ENCODE assay signal across 25 cellular contexts in genomic region chr10:31630866-31631567, GRCh38.
DNase-seq lines count a peak whose midpoint lies in the region; ATAC-seq, FAIRE-seq and TF ChIP-seq lines count a peak whose summit lies in the region.
"Had no signal": no experiment of that assay in that cellular context is flagged by ENCODE, and none has a peak within 500 bp of the region (broad histone marks: within the 10 kb centered on the region; RNA-seq: fewer than 3 reads in every experiment).

No MANE protein-coding gene starts in this region.

- CTCF ChIA-PET in GM12878 (lab: Yijun Ruan, JAX) = no interaction called here

- intact Hi-C loops in GM12878 (cut with micrococcal nuclease; ENCODE audit: unreplicated experiment) (no loop called here), right cardiac atrium (cut with DNase I) (no loop called here)

- SMC1A ChIA-PET in GM12878 (lab: Charles Lee; ENCODE audit: uncharacterized antibody, unreplicated experiment) = no interaction called here

- H3K9me3 Mint-ChIP-seq in activated naive CD8-positive, alpha-beta T cell treated with anti-CD3 and anti-CD28 coated beads, Interleukin-2, amount 50 U/mL, for 24 hours = peaks cover 12% of the 10 kb centered on the region
- peaks cover 7% of the 10 kb centered on the region for H3K9me3 Mint-ChIP-seq in activated naive CD8-positive, alpha-beta T cell treated with anti-CD3 and anti-CD28 coated beads for 36 hours

- no TSS peak for BruUV-seq in GM12878 (replicated peaks; lab: Mats Ljungman, UMichigan)

- H3K27me3 ChIP-seq in GM12878 (replicated peaks in 1 of 2; ENCODE audit: control insufficient read depth in 2 of 2, insufficient read depth in 2 of 2, low read length in 1 of 2) = no peaks in the 10 kb centered on the region
- no peaks in the 10 kb centered on the region for H3K27me3 ChIP-seq in right cardiac atrium (ENCODE audit: control insufficient read depth, insufficient read depth)
- H3K27me3 ChIP-seq in stomach smooth muscle (ENCODE audit: control insufficient read depth in 1 of 2, insufficient read depth in 2 of 2, low read length in 2 of 2) = no peaks in the 10 kb centered on the region
- H3K27me3 ChIP-seq: breast epithelium, dorsolateral prefrontal cortex, neutrophil, SJSA1 had no signal

- no peak overlapping the region for H3K27ac Mint-ChIP-seq in activated naive CD8-positive, alpha-beta T cell treated with anti-CD3 and anti-CD28 coated beads, Interleukin-2, amount 50 U/mL, for 24 hours
- H3K27ac Mint-ChIP-seq in activated naive CD8-positive, alpha-beta T cell treated with anti-CD3 and anti-CD28 coated beads for 36 hours = no peak overlapping the region
- H3K27ac Mint-ChIP-seq: activated B cell treated with CpG ODN at 0.5 μM for 24 hours; activated naive CD8-positive, alpha-beta T cell treated with anti-CD3 and anti-CD28 coated beads, Interleukin-2, amount 10 ng/mL, durations not matched to agents 7 days and 5 days; activated T-helper 1 cell treated with anti-CD3 and anti-CD28 coated beads, Interleukin-12 subunit alpha, Interleukin-12 subunit beta, Interleukin-2, Interleukin-4 antibody, amounts not matched to agents 30 ng/mL and 10 ng/mL and 1 ng/mL, durations not matched to agents 14 hours and 24 hours and 36 hours; B cell had no signal

- no peak for FAIRE-seq in GM12878 (lab: Jason Lieb, UNC)
- FAIRE-seq: H54, urothelium cell line had no signal

- peak; percentile 54 for ATAC-seq in activated naive CD8-positive, alpha-beta T cell treated with anti-CD3 and anti-CD28 coated beads, Interleukin-2, amount 50 U/mL, for 24 hours
- ATAC-seq in GM12878 (peak; percentile 93), right cardiac atrium (peak; percentile 71 to 84), esophagus mucosa (no peak)
- ATAC-seq: PC-3 had no signal

- whole genome bisulfite sequencing in GM12878 (ENCODE audit: insufficient coverage, insufficient replicate concordance, low lambda C conversion rate, missing lambda C conversion rate) = 18% methylated on average over 4 of the region's 4 CpGs
- WGBS in right cardiac atrium = 46% methylated on average over 4 of the region's 4 CpGs

- no peak for DNase-seq in activated naive CD8-positive, alpha-beta T cell treated with anti-CD3 and anti-CD28 coated beads, Interleukin-2, amount 50 U/mL, for 24 hours
- DNase-seq in activated naive CD8-positive, alpha-beta T cell treated with anti-CD3 and anti-CD28 coated beads for 36 hours = no peak
- DNase-seq in GM12878 (ENCODE audit: low read depth, low spot score) (peak; percentile 50), right cardiac atrium (peak in 2 of 3 donors; percentile 48 to 57)
- no peak for DNase-seq in stimulated activated CD4-positive, alpha-beta T cell treated with anti-CD3 and anti-CD28 coated beads, Interleukin-12 subunit alpha, Interleukin-12 subunit beta, amount 100 ng/mL, for 4 hours
- no peak for DNase-seq in stimulated activated CD4-positive, alpha-beta T cell treated with anti-CD3 and anti-CD28 coated beads, Interleukin-2, amount 100 ng/mL, for 24 hours
- DNase-seq: 8988T; activated B cell treated with CpG ODN at 0.5 μM for 24 hours; activated naive CD8-positive, alpha-beta T cell treated with anti-CD3 and anti-CD28 coated beads, Interleukin-2, amount 10 ng/mL, durations not matched to agents 7 days and 5 days; dorsolateral prefrontal cortex; NCI-H1417 treated with DMSO at 0.1 percent for 48 hours; NCI-H2171; NCI-H774; PC-3; stimulated activated CD4-positive, alpha-beta T cell treated with anti-CD3 and anti-CD28 coated beads, Interleukin-4, amount 100 ng/mL, for 24 hours; T-helper 2 cell had no signal

- RAD21 ChIA-PET in GM12878 (lab: Charles Lee; ENCODE audit: unreplicated experiment) = no interaction called here

- H3K4me1 Mint-ChIP-seq in activated naive CD8-positive, alpha-beta T cell treated with anti-CD3 and anti-CD28 coated beads, Interleukin-2, amount 50 U/mL, for 24 hours = no peaks in the 10 kb centered on the region
- H3K4me1 Mint-ChIP-seq in activated naive CD8-positive, alpha-beta T cell treated with anti-CD3 and anti-CD28 coated beads for 36 hours = no peaks in the 10 kb centered on the region
- H3K4me1 Mint-ChIP-seq: activated B cell treated with CpG ODN at 0.5 μM for 24 hours; activated naive CD8-positive, alpha-beta T cell treated with anti-CD3 and anti-CD28 coated beads, Interleukin-2, amount 10 ng/mL, durations not matched to agents 7 days and 5 days; B cell had no signal

- H4K20me1 ChIP-seq in GM12878 (ENCODE audit: control insufficient read depth, insufficient read depth) = no peaks in the 10 kb centered on the region

- peak overlapping the region; percentile 30 for H2AFZ ChIP-seq in GM12878 (ENCODE audit: control insufficient read depth, low read depth, low read length)

- H3K27ac ChIP-seq in GM12878 (ENCODE audit: control insufficient read depth, insufficient read depth) (peak overlapping the region; percentile 45), right cardiac atrium (ENCODE audit: low read length) (peak overlapping the region; percentile 87), stomach smooth muscle (ENCODE audit: low read length) (peak overlapping the region; percentile 13)
- H3K27ac ChIP-seq: breast epithelium, dorsolateral prefrontal cortex, neutrophil, SJSA1 had no signal

- H3K4me1 ChIP-seq in GM12878 (ENCODE audit: control insufficient read depth, insufficient read depth, low read length) (no peaks in the 10 kb centered on the region; the same call in 1 of the 2 replicates), right cardiac atrium (ENCODE audit: control insufficient read depth, insufficient read depth, low read length) (peaks cover 3% of the 10 kb centered on the region), stomach smooth muscle (ENCODE audit: control insufficient read depth, insufficient read depth, low read length) (peaks cover 8% of the 10 kb centered on the region)
- H3K4me1 ChIP-seq: breast epithelium, SJSA1 had no signal

- peaks cover 5% of the 10 kb centered on the region for H3K36me3 Mint-ChIP-seq in activated naive CD8-positive, alpha-beta T cell treated with anti-CD3 and anti-CD28 coated beads, Interleukin-2, amount 50 U/mL, for 24 hours (ENCODE audit: low read depth)
- H3K36me3 Mint-ChIP-seq in activated naive CD8-positive, alpha-beta T cell treated with anti-CD3 and anti-CD28 coated beads for 36 hours = peaks cover 6% of the 10 kb centered on the region
- H3K36me3 Mint-ChIP-seq: activated naive CD8-positive, alpha-beta T cell treated with anti-CD3 and anti-CD28 coated beads, Interleukin-2, amount 10 ng/mL, durations not matched to agents 7 days and 5 days had no signal

- POLR2A ChIA-PET in GM12878 (lab: Charles Lee) = no interaction called here

- no peak for TF ChIP-seq RAD21 in GM12878 (IDR thresholded peaks at IDR 0.05; ENCODE audit: insufficient read depth, low read depth, low read length)

- peaks cover 6% of the 10 kb centered on the region for H3K27me3 Mint-ChIP-seq in activated naive CD8-positive, alpha-beta T cell treated with anti-CD3 and anti-CD28 coated beads, Interleukin-2, amount 50 U/mL, for 24 hours
- H3K27me3 Mint-ChIP-seq in activated naive CD8-positive, alpha-beta T cell treated with anti-CD3 and anti-CD28 coated beads for 36 hours = peaks cover 4% of the 10 kb centered on the region
- H3K27me3 Mint-ChIP-seq: activated B cell treated with CpG ODN at 0.5 μM for 24 hours had no signal

- no peaks in the 10 kb centered on the region for H3K79me2 ChIP-seq in GM12878 (ENCODE audit: control insufficient read depth, insufficient read depth, low read length)

- in situ Hi-C loops in GM12878 (cut with MboI) = no loop called here

- no peak for TF ChIP-seq POLR2A in GM12878 (IDR thresholded peaks at IDR 0.05; ENCODE audit: low read depth, low read length)

- no peak overlapping the region for H3K4me3 Mint-ChIP-seq in activated naive CD8-positive, alpha-beta T cell treated with anti-CD3 and anti-CD28 coated beads, Interleukin-2, amount 50 U/mL, for 24 hours
- no peak overlapping the region for H3K4me3 Mint-ChIP-seq in activated naive CD8-positive, alpha-beta T cell treated with anti-CD3 and anti-CD28 coated beads for 36 hours
- H3K4me3 Mint-ChIP-seq: activated B cell treated with CpG ODN at 0.5 μM for 24 hours; activated naive CD8-positive, alpha-beta T cell treated with anti-CD3 and anti-CD28 coated beads, Interleukin-2, amount 10 ng/mL, durations not matched to agents 7 days and 5 days; activated T-helper 1 cell treated with anti-CD3 and anti-CD28 coated beads, Interleukin-12 subunit alpha, Interleukin-12 subunit beta, Interleukin-2, Interleukin-4 antibody, amounts not matched to agents 30 ng/mL and 10 ng/mL and 1 ng/mL, durations not matched to agents 14 hours and 24 hours and 36 hours; B cell had no signal

- H3K9ac ChIP-seq in GM12878 (ENCODE audit: control insufficient read depth, insufficient read depth, low read length) (no peak overlapping the region), stomach smooth muscle (ENCODE audit: low read length in 2 of 2) (no peak overlapping the region)

- H3K9me3 ChIP-seq in GM12878 (replicated peaks; ENCODE audit: control insufficient read depth, insufficient read depth, low read length) (peaks cover 2% of the 10 kb centered on the region; the same call in 2 of the 3 replicates), right cardiac atrium (ENCODE audit: control insufficient read depth, low read length) (no peaks in the 10 kb centered on the region), stomach smooth muscle (ENCODE audit: control insufficient read depth in 2 of 2, low read length in 2 of 2) (peaks cover 0 to 5% of the 10 kb centered on the region in 2 donors)
- H3K9me3 ChIP-seq: neutrophil had no signal

- H3K4me2 ChIP-seq in GM12878 (ENCODE audit: control insufficient read depth, insufficient read depth) = no peak overlapping the region

- no peak for TF ChIP-seq EP300 in GM12878 (IDR thresholded peaks at IDR 0.05; ENCODE audit: borderline replicate concordance in 1 of 2, control insufficient read depth in 1 of 2, low read depth in 2 of 2, low read length in 2 of 2)

- H3K36me3 ChIP-seq in GM12878 (ENCODE audit: control insufficient read depth in 2 of 2, insufficient read depth in 2 of 2, low read length in 1 of 2) (no peaks in the 10 kb centered on the region), stomach smooth muscle (ENCODE audit: control insufficient read depth in 2 of 2, insufficient read depth in 2 of 2, low read length in 2 of 2) (no peaks in the 10 kb centered on the region)
- H3K36me3 ChIP-seq: breast epithelium, neutrophil, SJSA1 had no signal

- no peak for TF ChIP-seq CTCF in GM12878 (IDR thresholded peaks at IDR 0.05 in 2 of 3, conservative IDR thresholded peaks at IDR 0.05 in 1 of 3; ENCODE audit: control insufficient read depth in 2 of 3, extremely low read depth in 1 of 3, insufficient read depth in 1 of 3, low read depth in 3 of 3, low read length in 3 of 3)

- H3K4me3 ChIP-seq in GM12878 (no peak overlapping the region), right cardiac atrium (ENCODE audit: low read length) (no peak overlapping the region), stomach smooth muscle (ENCODE audit: low read length in 2 of 2) (peak overlapping the region in 1 of 2 donors; percentile 8)
- H3K4me3 ChIP-seq: breast epithelium, dorsolateral prefrontal cortex, SJSA1 had no signal

TF ChIP-seq in GM12878, 131 proteins besides CTCF, POLR2A, EP300 and RAD21 (continues in another document):
- peak; percentile 36; the same call in 1 of the 2 replicates for TF ChIP-seq IKZF1 (conservative IDR thresholded peaks at IDR 0.05)
- no peak for TF ChIP-seq TBL1XR1 (IDR thresholded peaks at IDR 0.05; ENCODE audit: low read depth, low read length)
- TF ChIP-seq NRF1 (conservative IDR thresholded peaks at IDR 0.05; ENCODE audit: low read depth, low read length) = no peak
- TF ChIP-seq CBX5 (IDR thresholded peaks at IDR 0.05; ENCODE audit: low read depth) = peak; percentile 72; the same call in 1 of the 2 replicates

Comparison
In these comparisons a context has a peak if more than half of its experiments do, and no peak if none do; other contexts are left out.
1. DNase-seq: peak in GM12878 (single experiment) and right cardiac atrium (2 of 3); none in activated naive CD8-positive, alpha-beta T cell treated with anti-CD3 and anti-CD28 coated beads, Interleukin-2, amount 50 U/mL, for 24 hours (single experiment), activated naive CD8-positive, alpha-beta T cell treated with anti-CD3 and anti-CD28 coated beads for 36 hours (single experiment), stimulated activated CD4-positive, alpha-beta T cell treated with anti-CD3 and anti-CD28 coated beads, Interleukin-12 subunit alpha, Interleukin-12 subunit beta, amount 100 ng/mL, for 4 hours (single experiment) and stimulated activated CD4-positive, alpha-beta T cell treated with anti-CD3 and anti-CD28 coated beads, Interleukin-2, amount 100 ng/mL, for 24 hours (0 of 2).
2. H3K27ac ChIP-seq: peak in every context shown above with its lines; median percentile 87 in right cardiac atrium; 45 in GM12878; 13 in stomach smooth muscle.